9 cellular contexts compared by ENCODE assay signal in the genomic region with DNA sequence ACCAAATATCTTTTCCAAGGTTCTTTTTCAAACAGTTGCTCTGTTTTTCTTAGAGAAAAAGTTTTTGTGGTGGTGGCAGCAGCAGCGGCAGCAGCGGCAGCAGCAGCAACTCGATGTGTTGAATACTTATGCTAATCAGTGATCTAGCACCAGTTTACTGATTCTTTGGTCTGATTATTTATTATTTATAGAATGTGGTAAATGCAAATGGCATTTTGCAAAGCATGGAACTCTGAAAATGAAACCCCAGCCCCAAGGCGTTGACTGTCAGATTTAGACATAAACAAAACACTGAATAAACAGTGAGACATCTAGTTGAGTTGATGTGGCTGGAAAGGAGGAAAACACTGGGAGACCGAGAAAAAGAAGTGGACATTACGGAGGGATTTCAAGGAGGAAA.
DNase-seq lines count a peak whose midpoint lies in the region; ATAC-seq and TF ChIP-seq lines count a peak whose summit lies in the region.
"Had no signal": no experiment of that assay in that cellular context is flagged by ENCODE, and none has a peak within 500 bp of the region (broad histone marks: within the 10 kb centered on the region; RNA-seq: fewer than 3 reads in every experiment).

No MANE protein-coding gene starts in this region.

- TF ChIP-seq CTCF in IMR-90 (conservative IDR thresholded peaks at IDR 0.05; ENCODE audit: low read depth, low read length) = no peak
- TF ChIP-seq CTCF in nephron (IDR thresholded peaks at IDR 0.05; ENCODE audit: unreplicated experiment in 3 of 3) = no peak
- TF ChIP-seq CTCF in esophagus squamous epithelium (IDR thresholded peaks at IDR 0.05) = no peak

- no peak overlapping the region for H3K4ac ChIP-seq in IMR-90 (ENCODE audit: low read depth, low read length)

- H3K9me3 ChIP-seq in HAP-1 (no peaks in the 10 kb centered on the region), IMR-90 (ENCODE audit: control insufficient read depth, insufficient read depth, low read length) (no peaks in the 10 kb centered on the region), esophagus squamous epithelium (no peaks in the 10 kb centered on the region)

- in situ Hi-C loops in HAP-1 (cut with MboI; ENCODE audit: low sequenced_read_pairs) = no loop called here
- in situ Hi-C loops in IMR-90 (cut with MboI; ENCODE audit: low sequenced_read_pairs) = no loop called here

- no peak overlapping the region for H3K9ac ChIP-seq in IMR-90 (ENCODE audit: low read depth, low read length)

- no peaks in the 10 kb centered on the region for H3K9me3 Mint-ChIP-seq in nephron

- no peaks in the 10 kb centered on the region for H3K27me3 Mint-ChIP-seq in nephron (ENCODE audit: low read depth)

- H3K4me3 Mint-ChIP-seq in nephron = peak overlapping the region in 2 of 3 experiments; percentile 5 to 19

- no TSS peak for BruUV-seq in IMR-90 (replicated peaks; lab: Mats Ljungman, UMichigan)

- H3K36me3 ChIP-seq in HAP-1 (replicated peaks) (no peaks in the 10 kb centered on the region), IMR-90 (ENCODE audit: control insufficient read depth, insufficient read depth, low read length) (no peaks in the 10 kb centered on the region), esophagus squamous epithelium (no peaks in the 10 kb centered on the region)

- H3K23ac ChIP-seq in IMR-90 (ENCODE audit: low read depth, low read length) = no peak overlapping the region

- H2AFZ ChIP-seq in IMR-90 (replicated peaks; ENCODE audit: low read length, poor library complexity) = no peak overlapping the region

- H2BK15ac ChIP-seq in IMR-90 (ENCODE audit: low read depth, low read length) = no peak overlapping the region

- peak overlapping the region; percentile 0 to 71 (median 66) for H3K27ac Mint-ChIP-seq in nephron

- no peak overlapping the region for H4K5ac ChIP-seq in IMR-90 (ENCODE audit: low read depth, low read length)

- H3K27me3 ChIP-seq in HAP-1 (ENCODE audit: low read depth) (no peaks in the 10 kb centered on the region), IMR-90 (ENCODE audit: control insufficient read depth, insufficient read depth, low read length) (peaks cover 4% of the 10 kb centered on the region; the same call in 1 of the 2 replicates), esophagus squamous epithelium (no peaks in the 10 kb centered on the region)

- intact Hi-C loops in IMR-90 (cut with micrococcal nuclease) (no loop called here), esophagus squamous epithelium (cut with DNase I) (no loop called here)

- no peaks in the 10 kb centered on the region for H3K79me1 ChIP-seq in IMR-90 (ENCODE audit: low read depth in 1 of 2, low read length in 2 of 2)

- H3K4me1 ChIP-seq in HAP-1 (peaks cover 8% of the 10 kb centered on the region), IMR-90 (ENCODE audit: control insufficient read depth, insufficient read depth, low read length) (peaks cover 5% of the 10 kb centered on the region; the same call in 1 of the 2 replicates), esophagus squamous epithelium (no peaks in the 10 kb centered on the region)

- no peak overlapping the region for H3K14ac ChIP-seq in IMR-90 (replicated peaks; ENCODE audit: low read depth, low read length)

- no peaks in the 10 kb centered on the region for H3K9me1 ChIP-seq in IMR-90 (ENCODE audit: insufficient read depth, low read length)

- no peak overlapping the region for H3K18ac ChIP-seq in IMR-90 (ENCODE audit: low read depth, low read length)

- H4K8ac ChIP-seq in IMR-90 (ENCODE audit: low read depth in 2 of 2, low read length in 2 of 2) = no peak overlapping the region

- no peaks in the 10 kb centered on the region for H3K36me3 Mint-ChIP-seq in nephron (ENCODE audit: low read depth)

- TF ChIP-seq RAD21 in IMR-90 (IDR thresholded peaks at IDR 0.05; ENCODE audit: low read length) = no peak

- POLR2A ChIA-PET in IMR-90 (lab: Charles Lee; ENCODE audit: unreplicated experiment) = no interaction called here

- no peak overlapping the region for H2BK120ac ChIP-seq in IMR-90 (ENCODE audit: low read depth, low read length)

- dilution Hi-C loops in IMR-90 (cut with HindIII; ENCODE audit: low sequenced_read_pairs, unreplicated experiment) = no loop called here

- ATAC-seq in GM18861 (IDR thresholded peaks at IDR 0.05; ENCODE audit: unreplicated experiment) = peak; percentile 95
- peak; percentile 44 for ATAC-seq in IMR-90 (ENCODE audit: low read depth)

- H2BK20ac ChIP-seq in IMR-90 (ENCODE audit: low read depth, low read length) = no peak overlapping the region

- CTCF ChIA-PET in IMR-90 (lab: Yijun Ruan, JAX) = interaction anchor here (0.6 to 1.8 kb wide), 2 partner anchors 9 to 301 kb away, joined by 4 read pairs; no protein-coding TSS in a partner anchor

- H3K4me3 ChIP-seq in HAP-1 (peak overlapping the region; percentile 5; the same call in 1 of the 2 replicates), IMR-90 (ENCODE audit: insufficient read depth, low read depth, low read length) (peak overlapping the region; percentile 9; the same call in 1 of the 2 replicates), esophagus squamous epithelium (peak overlapping the region in 1 of 4 donors; percentile 24)

- no peak overlapping the region for H2AK9ac ChIP-seq in IMR-90 (replicated peaks; ENCODE audit: low read depth, low read length, poor library complexity)

- DNase-seq in HAP-1 (ENCODE audit: low spot score in 2 of 2) (peak; percentile 18 to 47), IMR-90 (peak; percentile 13), NCI-H446 (lab: John Stamatoyannopoulos, UW) (no peak), esophagus squamous epithelium (lab: John Stamatoyannopoulos, UW) (no peak), NCI-H510A treated with DMSO at 0.1 percent for 48 hours (lab: John Stamatoyannopoulos, UW) (no peak)
- DNase-seq in activated naive CD4-positive, alpha-beta T cell treated with anti-CD3 and anti-CD28 coated beads, Interleukin-2, amount 50 U/mL, for 16 hours = no peak
- DNase-seq: Calu3 had no signal

- peaks cover 16% of the 10 kb centered on the region for H3K4me1 Mint-ChIP-seq in nephron

- no peak overlapping the region for H2BK5ac ChIP-seq in IMR-90 (ENCODE audit: low read depth, low read length, poor library complexity, severe bottlenecking)

- peak overlapping the region; percentile 68 for H3K4me2 ChIP-seq in IMR-90 (ENCODE audit: low read depth, low read length)

- 0% methylated on average over 3 of the region's 6 CpGs; no CpG with 5 or more reads in 1 of the 2 experiments for WGBS in IMR-90 (ENCODE audit: extremely low coverage in 2 of 2, insufficient read length in 1 of 2), 2 experiments
- 32 to 47% methylated on average over 6 of the region's 6 CpGs for WGBS in esophagus squamous epithelium, 2 donors

- H4K91ac ChIP-seq in IMR-90 (ENCODE audit: insufficient read depth, low read depth, low read length) = no peak overlapping the region

- no peak overlapping the region for H2AK5ac ChIP-seq in IMR-90 (ENCODE audit: low read depth, low read length)

- no peaks in the 10 kb centered on the region for H4K20me1 ChIP-seq in IMR-90 (ENCODE audit: insufficient read depth, low read length)

- H3K27ac ChIP-seq in IMR-90 (ENCODE audit: insufficient read depth, low read length) (no peak overlapping the region), esophagus squamous epithelium (peak overlapping the region in 2 of 4 donors; percentile 47 to 63)

- no peak overlapping the region for H3K56ac ChIP-seq in IMR-90 (ENCODE audit: extremely low read depth, insufficient read depth, low read length)

- no peak for TF ChIP-seq POLR2A in IMR-90 (IDR thresholded peaks at IDR 0.05; ENCODE audit: low read depth, low read length)
- TF ChIP-seq POLR2A in esophagus squamous epithelium (IDR thresholded peaks at IDR 0.05) = no peak

TF ChIP-seq in IMR-90, 13 proteins besides CTCF, POLR2A, EP300 and RAD21:
- TF ChIP-seq BHLHE40 (IDR thresholded peaks at IDR 0.05; ENCODE audit: low read depth, low read length) = no peak
- no peak for TF ChIP-seq CEBPB (IDR thresholded peaks at IDR 0.05; ENCODE audit: low read depth, low read length)
- TF ChIP-seq RFX5 (IDR thresholded peaks at IDR 0.05; ENCODE audit: low read depth, low read length) = no peak
- no peak for TF ChIP-seq MAZ (IDR thresholded peaks at IDR 0.05; ENCODE audit: borderline replicate concordance, low read depth, low read length)
- TF ChIP-seq, protein P1, sequence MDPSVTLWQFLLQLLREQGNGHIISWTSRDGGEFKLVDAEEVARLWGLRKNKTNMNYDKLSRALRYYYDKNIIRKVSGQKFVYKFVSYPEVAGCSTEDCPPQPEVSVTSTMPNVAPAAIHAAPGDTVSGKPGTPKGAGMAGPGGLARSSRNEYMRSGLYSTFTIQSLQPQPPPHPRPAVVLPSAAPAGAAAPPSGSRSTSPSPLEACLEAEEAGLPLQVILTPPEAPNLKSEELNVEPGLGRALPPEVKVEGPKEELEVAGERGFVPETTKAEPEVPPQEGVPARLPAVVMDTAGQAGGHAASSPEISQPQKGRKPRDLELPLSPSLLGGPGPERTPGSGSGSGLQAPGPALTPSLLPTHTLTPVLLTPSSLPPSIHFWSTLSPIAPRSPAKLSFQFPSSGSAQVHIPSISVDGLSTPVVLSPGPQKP (IDR thresholded peaks at IDR 0.05; ENCODE audit: borderline replicate concordance, low read depth, low read length) = no peak
- no peak for TF ChIP-seq NFE2L2 (IDR thresholded peaks at IDR 0.05; ENCODE audit: low read depth, low read length)
- no peak for TF ChIP-seq SMC3 (IDR thresholded peaks at IDR 0.05; ENCODE audit: low read depth, low read length)
- no peak for TF ChIP-seq RCOR1 (IDR thresholded peaks at IDR 0.05; ENCODE audit: insufficient replicate concordance, low read length)
- TF ChIP-seq, protein P2, sequence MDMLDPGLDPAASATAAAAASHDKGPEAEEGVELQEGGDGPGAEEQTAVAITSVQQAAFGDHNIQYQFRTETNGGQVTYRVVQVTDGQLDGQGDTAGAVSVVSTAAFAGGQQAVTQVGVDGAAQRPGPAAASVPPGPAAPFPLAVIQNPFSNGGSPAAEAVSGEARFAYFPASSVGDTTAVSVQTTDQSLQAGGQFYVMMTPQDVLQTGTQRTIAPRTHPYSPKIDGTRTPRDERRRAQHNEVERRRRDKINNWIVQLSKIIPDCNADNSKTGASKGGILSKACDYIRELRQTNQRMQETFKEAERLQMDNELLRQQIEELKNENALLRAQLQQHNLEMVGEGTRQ (IDR thresholded peaks at IDR 0.05; ENCODE audit: low read depth, low read length) = no peak
- TF ChIP-seq MAFK (IDR thresholded peaks at IDR 0.05; ENCODE audit: low read depth, low read length) = no peak
- no peak for TF ChIP-seq FOS (IDR thresholded peaks at IDR 0.05; ENCODE audit: low read depth, low read length)
- no peak for TF ChIP-seq MXI1 (IDR thresholded peaks at IDR 0.05; ENCODE audit: borderline replicate concordance, low read depth, low read length)
- no peak for TF ChIP-seq CHD1 (IDR thresholded peaks at IDR 0.05; ENCODE audit: low read depth, low read length)
TF ChIP-seq in IMR-90: peak in this region for 0.

Comparison
In these comparisons a context has a peak if more than half of its experiments do, and no peak if none do; other contexts are left out.
1. DNase-seq: peak in HAP-1 (2 of 2) and IMR-90 (single experiment); none in NCI-H446 (0 of 2), esophagus squamous epithelium (single experiment), activated naive CD4-positive, alpha-beta T cell treated with anti-CD3 and anti-CD28 coated beads, Interleukin-2, amount 50 U/mL, for 16 hours (single experiment) and NCI-H510A treated with DMSO at 0.1 percent for 48 hours (single experiment).